23 cellular contexts compared by ENCODE assay signal in the genomic region with DNA sequence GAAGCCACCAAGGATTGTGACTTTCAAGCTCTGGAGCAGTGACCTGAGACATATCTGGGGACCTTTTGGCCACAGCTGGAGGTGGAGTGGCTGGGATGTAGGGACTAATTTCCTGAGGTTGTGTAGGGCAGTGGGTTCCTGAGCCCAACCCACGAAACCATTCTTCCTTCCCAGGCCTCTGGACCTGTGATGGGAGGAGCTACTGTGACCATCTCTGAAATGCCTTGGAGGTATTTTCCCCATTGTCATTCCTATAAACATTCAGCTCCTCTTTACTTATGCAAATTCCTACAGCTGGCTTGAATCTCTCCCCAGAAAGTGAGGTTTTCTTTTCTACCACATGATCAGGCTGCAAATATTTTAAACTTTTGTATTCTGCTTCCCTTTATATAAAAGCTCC.
DNase-seq lines count a peak whose midpoint lies in the region; TF ChIP-seq lines count a peak whose summit lies in the region.
"Had no signal": no experiment of that assay in that cellular context is flagged by ENCODE, and none has a peak within 500 bp of the region (broad histone marks: within the 10 kb centered on the region; RNA-seq: fewer than 3 reads in every experiment).

No MANE protein-coding gene starts in this region.

- peaks cover 20% of the 10 kb centered on the region for H3K36me3 Mint-ChIP-seq in endodermal cell (ENCODE audit: low read depth)
- H3K36me3 Mint-ChIP-seq: CD14-positive monocyte; CD4-positive, CD25-positive, alpha-beta regulatory T cell; CD8-positive, alpha-beta memory T cell had no signal

- no peak overlapping the region for H3K27ac Mint-ChIP-seq in endodermal cell
- H3K27ac Mint-ChIP-seq: CD14-positive monocyte; CD4-positive, alpha-beta memory T cell; CD4-positive, CD25-positive, alpha-beta regulatory T cell; CD8-positive, alpha-beta memory T cell had no signal

- 85% methylated on average over 1 of the region's 1 CpG; no CpG with 5 or more reads in 1 of the 2 experiments for WGBS in endodermal cell (ENCODE audit: insufficient coverage in 1 of 2, insufficient read length in 1 of 2), 2 experiments

- no peak overlapping the region for H3K9ac ChIP-seq in NT2/D1 (ENCODE audit: insufficient read length, low read depth)
- no peak overlapping the region for H3K9ac ChIP-seq in endodermal cell (ENCODE audit: extremely low read depth, low read length, poor library complexity, severe bottlenecking)
- H3K9ac ChIP-seq: BLaER1 had no signal

- peaks cover 49% of the 10 kb centered on the region for H3K9me3 Mint-ChIP-seq in endodermal cell

- H3K4me3 Mint-ChIP-seq in endodermal cell = no peak overlapping the region
- H3K4me3 Mint-ChIP-seq: CD14-positive monocyte; CD4-positive, alpha-beta memory T cell; CD4-positive, CD25-positive, alpha-beta regulatory T cell; CD8-positive, alpha-beta memory T cell had no signal

- H3K4me1 Mint-ChIP-seq in endodermal cell = no peaks in the 10 kb centered on the region
- H3K4me1 Mint-ChIP-seq: CD14-positive monocyte; CD4-positive, alpha-beta memory T cell; CD4-positive, CD25-positive, alpha-beta regulatory T cell; CD8-positive, alpha-beta memory T cell had no signal

- H3K27me3 ChIP-seq in NT2/D1 (ENCODE audit: insufficient read depth, insufficient read length) (no peaks in the 10 kb centered on the region), endodermal cell (ENCODE audit: control insufficient read depth, insufficient read depth, low read length, poor library complexity, severe bottlenecking) (no peaks in the 10 kb centered on the region)
- H3K27me3 ChIP-seq: BE2C, BLaER1 had no signal

- H3K36me3 ChIP-seq in NT2/D1 (ENCODE audit: insufficient read depth, insufficient read length, low read length) (no peaks in the 10 kb centered on the region), endodermal cell (ENCODE audit: control insufficient read depth, insufficient read depth, low read length) (no peaks in the 10 kb centered on the region)
- H3K36me3 ChIP-seq: BE2C, BLaER1 had no signal

- H3K27me3 Mint-ChIP-seq in endodermal cell (ENCODE audit: insufficient read depth) = no peaks in the 10 kb centered on the region
- H3K27me3 Mint-ChIP-seq: CD4-positive, alpha-beta memory T cell; CD4-positive, CD25-positive, alpha-beta regulatory T cell; CD8-positive, alpha-beta memory T cell had no signal

- peak; percentile 70 for DNase-seq in NT2/D1 (ENCODE audit: low read depth, low spot score)
- no peak for DNase-seq in endodermal cell
- no peak for DNase-seq in NK-92 (lab: John Stamatoyannopoulos, UW; ENCODE audit: unreplicated experiment)
- no peak for DNase-seq in NCI-H345 treated with DMSO at 0.1 percent for 48 hours (lab: John Stamatoyannopoulos, UW; ENCODE audit: unreplicated experiment)
- no peak for DNase-seq in central memory CD4-positive, alpha-beta T cell
- DNase-seq: 8988T; ACHN; BE2C; C1 segment of cervical spinal cord; CD4-positive, alpha-beta memory T cell; CD4-positive, CD25-positive, alpha-beta regulatory T cell; CD8-positive, alpha-beta memory T cell; COR-L47; DMS 273 treated with DMSO at 0.1 percent for 48 hours; DMS153; DMS53; DMS79; DND-41; EL; GDM1 had no signal

- no peak overlapping the region for H3K27ac ChIP-seq in endodermal cell (ENCODE audit: low read depth, low read length)
- H3K27ac ChIP-seq: BLaER1 had no signal

- no peak overlapping the region for H3K4me3 ChIP-seq in NT2/D1 (ENCODE audit: insufficient read length, low read depth)
- peak overlapping the region; percentile 24 for H3K4me3 ChIP-seq in endodermal cell (ENCODE audit: low read length)
- H3K4me3 ChIP-seq: BLaER1, GM12878 had no signal

- H3K4me1 ChIP-seq in NT2/D1 (ENCODE audit: insufficient read depth, insufficient read length) = no peaks in the 10 kb centered on the region
- H3K4me1 ChIP-seq in endodermal cell (ENCODE audit: control insufficient read depth, insufficient read depth, low read length) = no peaks in the 10 kb centered on the region
- H3K4me1 ChIP-seq: BE2C, BLaER1 had no signal

- peaks cover 62% of the 10 kb centered on the region for H3K9me3 ChIP-seq in NT2/D1 (ENCODE audit: insufficient read depth, low read length)
- peaks cover 34% of the 10 kb centered on the region for H3K9me3 ChIP-seq in endodermal cell (ENCODE audit: control insufficient read depth, low read length)
- H3K9me3 ChIP-seq: BE2C had no signal

- no peak for TF ChIP-seq CTCF in endodermal cell (conservative IDR thresholded peaks at IDR 0.05)
